Comparison of ENCODE assay signal across 22 cellular contexts in the genomic region with DNA sequence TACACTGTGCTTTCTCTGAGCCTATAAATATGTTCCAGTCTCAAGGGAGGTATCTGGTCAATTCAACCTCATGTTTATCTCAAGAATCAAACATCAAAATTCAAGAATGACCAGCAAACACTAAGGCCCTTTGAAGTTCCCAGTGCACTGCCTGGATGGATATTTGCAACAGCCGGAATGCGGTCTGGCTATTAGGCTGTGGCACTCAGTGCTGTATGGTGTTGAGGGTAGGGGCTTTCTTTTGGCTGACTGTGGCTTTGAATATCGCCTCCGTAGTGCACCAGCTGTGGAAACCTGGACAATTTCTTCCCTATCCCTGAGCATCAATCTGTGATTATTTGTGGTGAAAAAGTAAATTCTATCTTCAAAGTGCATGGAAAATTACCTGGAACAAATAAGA.
DNase-seq lines count a peak whose midpoint lies in the region; ATAC-seq and TF ChIP-seq lines count a peak whose summit lies in the region.
"Had no signal": no experiment of that assay in that cellular context is flagged by ENCODE, and none has a peak within 500 bp of the region (broad histone marks: within the 10 kb centered on the region; RNA-seq: fewer than 3 reads in every experiment).

No MANE protein-coding gene starts in this region.

- H3K36me3 Mint-ChIP-seq in WTC11 (no peaks in the 10 kb centered on the region), type B pancreatic cell (no peaks in the 10 kb centered on the region)
- H3K36me3 Mint-ChIP-seq: CD14-positive monocyte; CD4-positive, alpha-beta memory T cell; CD4-positive, CD25-positive, alpha-beta regulatory T cell; CD8-positive, alpha-beta memory T cell had no signal

- POLR2A ChIA-PET in WTC11 (lab: Charles Lee), result no interaction called here

- CTCF ChIA-PET in WTC11 (lab: Charles Lee), result no interaction called here

- H3K4me3 Mint-ChIP-seq in WTC11, result no peak overlapping the region
- H3K4me3 Mint-ChIP-seq in type B pancreatic cell, result no peak overlapping the region
- H3K4me3 Mint-ChIP-seq: CD14-positive monocyte; CD4-positive, alpha-beta memory T cell; CD4-positive, CD25-positive, alpha-beta regulatory T cell; CD8-positive, alpha-beta memory T cell had no signal

- no peaks in the 10 kb centered on the region for H3K9me3 Mint-ChIP-seq in WTC11
- no peaks in the 10 kb centered on the region for H3K9me3 Mint-ChIP-seq in type B pancreatic cell
- H3K9me3 Mint-ChIP-seq: CD8-positive, alpha-beta memory T cell had no signal

- H3K4me1 Mint-ChIP-seq in WTC11, result peaks cover 29% of the 10 kb centered on the region
- H3K4me1 Mint-ChIP-seq in type B pancreatic cell (ENCODE audit: unreplicated experiment), result no peaks in the 10 kb centered on the region
- H3K4me1 Mint-ChIP-seq: CD14-positive monocyte; CD4-positive, alpha-beta memory T cell; CD4-positive, CD25-positive, alpha-beta regulatory T cell; CD8-positive, alpha-beta memory T cell had no signal

- peak; percentile 2 for DNase-seq in ELF-1 (ENCODE audit: low read depth, low spot score)
- DNase-seq in WTC11 (ENCODE audit: low spot score), result no peak
- peak; percentile 15 for DNase-seq in iPS-NIHi7 (ENCODE audit: extremely low spot score)
- DNase-seq in myocyte (ENCODE audit: low read depth), result peak; percentile 1
- no peak for DNase-seq in type B pancreatic cell (ENCODE audit: extremely low spot score, unreplicated experiment)
- no peak for DNase-seq in AG08395 (ENCODE audit: low spot score)
- no peak for DNase-seq in NCI-H2081 (lab: John Stamatoyannopoulos, UW)
- DNase-seq: BE2C; C1 segment of cervical spinal cord; CD4-positive, alpha-beta memory T cell; CD4-positive, CD25-positive, alpha-beta regulatory T cell; CD8-positive, alpha-beta memory T cell; COR-L47; DMS 273 treated with DMSO at 0.1 percent for 48 hours; DMS153; DMS53; DMS79; DND-41; EL; GF-D8 had no signal

- H3K27ac Mint-ChIP-seq in WTC11 (no peak overlapping the region), type B pancreatic cell (no peak overlapping the region)
- H3K27ac Mint-ChIP-seq: CD14-positive monocyte; CD4-positive, alpha-beta memory T cell; CD4-positive, CD25-positive, alpha-beta regulatory T cell; CD8-positive, alpha-beta memory T cell had no signal

- no peak for TF ChIP-seq CTCF in WTC11 (IDR thresholded peaks at IDR 0.05)
- TF ChIP-seq CTCF in type B pancreatic cell (conservative IDR thresholded peaks at IDR 0.05), result no peak

- H3K27me3 Mint-ChIP-seq in WTC11 (ENCODE audit: low read depth), result peaks cover 5% of the 10 kb centered on the region
- H3K27me3 Mint-ChIP-seq in type B pancreatic cell, result no peaks in the 10 kb centered on the region
- H3K27me3 Mint-ChIP-seq: CD4-positive, alpha-beta memory T cell; CD4-positive, CD25-positive, alpha-beta regulatory T cell; CD8-positive, alpha-beta memory T cell had no signal

- ATAC-seq in WTC11, result peak; percentile 91
- ATAC-seq: A549 had no signal

TF ChIP-seq in WTC11, 78 proteins besides CTCF, POLR2A, EP300 and RAD21:
- TF ChIP-seq CREB1 (CRISPR knock-in tag; IDR thresholded peaks at IDR 0.05), result no peak
- TF ChIP-seq ZNF317 (CRISPR knock-in tag; IDR thresholded peaks at IDR 0.05; ENCODE audit: borderline replicate concordance, low read depth), result no peak
- TF ChIP-seq, protein P1, sequence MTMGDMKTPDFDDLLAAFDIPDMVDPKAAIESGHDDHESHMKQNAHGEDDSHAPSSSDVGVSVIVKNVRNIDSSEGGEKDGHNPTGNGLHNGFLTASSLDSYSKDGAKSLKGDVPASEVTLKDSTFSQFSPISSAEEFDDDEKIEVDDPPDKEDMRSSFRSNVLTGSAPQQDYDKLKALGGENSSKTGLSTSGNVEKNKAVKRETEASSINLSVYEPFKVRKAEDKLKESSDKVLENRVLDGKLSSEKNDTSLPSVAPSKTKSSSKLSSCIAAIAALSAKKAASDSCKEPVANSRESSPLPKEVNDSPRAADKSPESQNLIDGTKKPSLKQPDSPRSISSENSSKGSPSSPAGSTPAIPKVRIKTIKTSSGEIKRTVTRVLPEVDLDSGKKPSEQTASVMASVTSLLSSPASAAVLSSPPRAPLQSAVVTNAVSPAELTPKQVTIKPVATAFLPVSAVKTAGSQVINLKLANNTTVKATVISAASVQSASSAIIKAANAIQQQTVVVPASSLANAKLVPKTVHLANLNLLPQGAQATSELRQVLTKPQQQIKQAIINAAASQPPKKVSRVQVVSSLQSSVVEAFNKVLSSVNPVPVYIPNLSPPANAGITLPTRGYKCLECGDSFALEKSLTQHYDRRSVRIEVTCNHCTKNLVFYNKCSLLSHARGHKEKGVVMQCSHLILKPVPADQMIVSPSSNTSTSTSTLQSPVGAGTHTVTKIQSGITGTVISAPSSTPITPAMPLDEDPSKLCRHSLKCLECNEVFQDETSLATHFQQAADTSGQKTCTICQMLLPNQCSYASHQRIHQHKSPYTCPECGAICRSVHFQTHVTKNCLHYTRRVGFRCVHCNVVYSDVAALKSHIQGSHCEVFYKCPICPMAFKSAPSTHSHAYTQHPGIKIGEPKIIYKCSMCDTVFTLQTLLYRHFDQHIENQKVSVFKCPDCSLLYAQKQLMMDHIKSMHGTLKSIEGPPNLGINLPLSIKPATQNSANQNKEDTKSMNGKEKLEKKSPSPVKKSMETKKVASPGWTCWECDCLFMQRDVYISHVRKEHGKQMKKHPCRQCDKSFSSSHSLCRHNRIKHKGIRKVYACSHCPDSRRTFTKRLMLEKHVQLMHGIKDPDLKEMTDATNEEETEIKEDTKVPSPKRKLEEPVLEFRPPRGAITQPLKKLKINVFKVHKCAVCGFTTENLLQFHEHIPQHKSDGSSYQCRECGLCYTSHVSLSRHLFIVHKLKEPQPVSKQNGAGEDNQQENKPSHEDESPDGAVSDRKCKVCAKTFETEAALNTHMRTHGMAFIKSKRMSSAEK (CRISPR knock-in tag; IDR thresholded peaks at IDR 0.05; ENCODE audit: borderline replicate concordance), result no peak
- TF ChIP-seq ZNF396 (CRISPR knock-in tag; IDR thresholded peaks at IDR 0.05; ENCODE audit: borderline replicate concordance), result no peak
- TF ChIP-seq ZNF138 (CRISPR knock-in tag; conservative IDR thresholded peaks at IDR 0.05), result no peak
- TF ChIP-seq NR2C2 (CRISPR knock-in tag; IDR thresholded peaks at IDR 0.05), result no peak
- TF ChIP-seq, protein P2, sequence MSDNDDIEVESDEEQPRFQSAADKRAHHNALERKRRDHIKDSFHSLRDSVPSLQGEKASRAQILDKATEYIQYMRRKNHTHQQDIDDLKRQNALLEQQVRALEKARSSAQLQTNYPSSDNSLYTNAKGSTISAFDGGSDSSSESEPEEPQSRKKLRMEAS (CRISPR knock-in tag; IDR thresholded peaks at IDR 0.05), result no peak
- no peak for TF ChIP-seq FOXJ3 (CRISPR knock-in tag; IDR thresholded peaks at IDR 0.05; ENCODE audit: borderline replicate concordance)
- no peak for TF ChIP-seq GABPB1 (CRISPR knock-in tag; IDR thresholded peaks at IDR 0.05)
- TF ChIP-seq, protein P3, sequence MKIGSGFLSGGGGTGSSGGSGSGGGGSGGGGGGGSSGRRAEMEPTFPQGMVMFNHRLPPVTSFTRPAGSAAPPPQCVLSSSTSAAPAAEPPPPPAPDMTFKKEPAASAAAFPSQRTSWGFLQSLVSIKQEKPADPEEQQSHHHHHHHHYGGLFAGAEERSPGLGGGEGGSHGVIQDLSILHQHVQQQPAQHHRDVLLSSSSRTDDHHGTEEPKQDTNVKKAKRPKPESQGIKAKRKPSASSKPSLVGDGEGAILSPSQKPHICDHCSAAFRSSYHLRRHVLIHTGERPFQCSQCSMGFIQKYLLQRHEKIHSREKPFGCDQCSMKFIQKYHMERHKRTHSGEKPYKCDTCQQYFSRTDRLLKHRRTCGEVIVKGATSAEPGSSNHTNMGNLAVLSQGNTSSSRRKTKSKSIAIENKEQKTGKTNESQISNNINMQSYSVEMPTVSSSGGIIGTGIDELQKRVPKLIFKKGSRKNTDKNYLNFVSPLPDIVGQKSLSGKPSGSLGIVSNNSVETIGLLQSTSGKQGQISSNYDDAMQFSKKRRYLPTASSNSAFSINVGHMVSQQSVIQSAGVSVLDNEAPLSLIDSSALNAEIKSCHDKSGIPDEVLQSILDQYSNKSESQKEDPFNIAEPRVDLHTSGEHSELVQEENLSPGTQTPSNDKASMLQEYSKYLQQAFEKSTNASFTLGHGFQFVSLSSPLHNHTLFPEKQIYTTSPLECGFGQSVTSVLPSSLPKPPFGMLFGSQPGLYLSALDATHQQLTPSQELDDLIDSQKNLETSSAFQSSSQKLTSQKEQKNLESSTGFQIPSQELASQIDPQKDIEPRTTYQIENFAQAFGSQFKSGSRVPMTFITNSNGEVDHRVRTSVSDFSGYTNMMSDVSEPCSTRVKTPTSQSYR (CRISPR knock-in tag; IDR thresholded peaks at IDR 0.05), result no peak

Comparison
In these comparisons a context has a peak if more than half of its experiments do, and no peak if none do; other contexts are left out.
1. DNase-seq: peak in ELF-1 (single experiment), iPS-NIHi7 (single experiment) and myocyte (single experiment); none in WTC11 (single experiment), type B pancreatic cell (single experiment), AG08395 (single experiment) and NCI-H2081 (0 of 2).